Comparison of ENCODE assay signal across 8 cellular contexts in genomic region chr10:91389636-91390512, GRCh38. TPM values are rescaled to one million over a fixed set of nuclear protein-coding genes. Genes with fewer than 3 reads are reported as not detected.
DNase-seq lines count a peak whose midpoint lies in the region; ATAC-seq and TF ChIP-seq lines count a peak whose summit lies in the region.

No MANE protein-coding gene starts in this region.

- H3K4me2 ChIP-seq in parathyroid adenoma (ENCODE audit: low read length) = peak overlapping the region; percentile 40

- peak overlapping the region; percentile 7 for H2AFZ ChIP-seq in parathyroid adenoma

- H3K36me3 ChIP-seq in parathyroid adenoma (ENCODE audit: control insufficient read depth, insufficient read depth, low read length) = no peaks in the 10 kb centered on the region

- H3K27ac Mint-ChIP-seq in T-helper 17 cell = no peak overlapping the region

- TF ChIP-seq CTCF in AG09319 (IDR thresholded peaks at IDR 0.05; ENCODE audit: low read depth, low read length) = peak; percentile 47
- peak; percentile 68 for TF ChIP-seq CTCF in GM13977 (IDR thresholded peaks at IDR 0.05; ENCODE audit: extremely low read depth, insufficient read depth, missing control alignments)
- TF ChIP-seq CTCF in fibroblast of villous mesenchyme (IDR thresholded peaks at IDR 0.05; ENCODE audit: insufficient read depth, low read depth, low read length) = peak; percentile 58
- peak; percentile 78 for TF ChIP-seq CTCF in parathyroid adenoma (IDR thresholded peaks at IDR 0.05)

- peaks cover 2% of the 10 kb centered on the region for H3K36me3 Mint-ChIP-seq in T-helper 17 cell (ENCODE audit: low read depth)

- intact Hi-C loops in posterior vena cava (cut with DNase I) = no loop called here

- H3K4me3 ChIP-seq in fibroblast of villous mesenchyme (ENCODE audit: low read depth, low read length) = no peak overlapping the region
- no peak overlapping the region for H3K4me3 ChIP-seq in parathyroid adenoma (ENCODE audit: low read depth, low read length)

- H3K27me3 Mint-ChIP-seq in T-helper 17 cell = peaks cover 46% of the 10 kb centered on the region

- H3K79me2 ChIP-seq in parathyroid adenoma = no peaks in the 10 kb centered on the region

- no peaks in the 10 kb centered on the region for H3K27me3 ChIP-seq in parathyroid adenoma (ENCODE audit: control insufficient read depth, insufficient read depth, low read length)

- DNase-seq in AG09319 (ENCODE audit: extremely low read depth, low read depth) (no peak), GM13977 (ENCODE audit: low spot score) (peak; percentile 41), NCI-H1105 treated with DMSO at 0.1 percent for 48 hours (lab: John Stamatoyannopoulos, UW) (peak; percentile 26), T-helper 17 cell (no peak), fibroblast of villous mesenchyme (ENCODE audit: low read depth) (peak; percentile 72), posterior vena cava (ENCODE audit: low spot score) (no peak)

- no peaks in the 10 kb centered on the region for H3K4me1 ChIP-seq in parathyroid adenoma

- in situ Hi-C loops in GM13977 (cut with MboI; ENCODE audit: low pct_unique_long_range_greater_than_20kb, low sequenced_read_pairs, unreplicated experiment) = no loop called here

- H3K9me3 ChIP-seq in T-helper 17 cell (ENCODE audit: control insufficient read depth, low read length, poor library complexity, severe bottlenecking) (no peaks in the 10 kb centered on the region), parathyroid adenoma (ENCODE audit: control insufficient read depth, low read length) (no peaks in the 10 kb centered on the region)

- ATAC-seq in HG02759 (IDR thresholded peaks at IDR 0.05; ENCODE audit: unreplicated experiment) = peak; percentile 88
- ATAC-seq in T-helper 17 cell = peak; percentile 98

- H3K27ac ChIP-seq in parathyroid adenoma = no peak overlapping the region

- no peak overlapping the region for H3K4me3 Mint-ChIP-seq in T-helper 17 cell

- peaks cover 4% of the 10 kb centered on the region for H3K4me1 Mint-ChIP-seq in T-helper 17 cell

- H3K9ac ChIP-seq in parathyroid adenoma = no peak overlapping the region

RNA-seq across cellular contexts. Expression of gene HECTD2, which starts 20.3 kb away (rescaled TPM):
- total RNA-seq in T-helper 17 cell = 1 to 10 TPM; 2.5 to 3.1 TPM
- total RNA-seq in fibroblast of villous mesenchyme = 15.1 and 16.4 TPM in 2 replicates
- total RNA-seq in posterior vena cava = 10 to 100 TPM; 17.8 to 19.7 TPM

Comparison
In these comparisons a context has a peak if more than half of its experiments do, and no peak if none do; other contexts are left out.
1. DNase-seq: peak in GM13977 (single experiment), NCI-H1105 treated with DMSO at 0.1 percent for 48 hours (single experiment) and fibroblast of villous mesenchyme (single experiment); none in AG09319 (single experiment), T-helper 17 cell (0 of 3) and posterior vena cava (single experiment).
2. Peak in every context shown above with its lines, with median percentiles within 50 percentile points of each other: CTCF ChIP-seq.